Comparison of ENCODE assay signal across 1 cellular context in the genomic region with DNA sequence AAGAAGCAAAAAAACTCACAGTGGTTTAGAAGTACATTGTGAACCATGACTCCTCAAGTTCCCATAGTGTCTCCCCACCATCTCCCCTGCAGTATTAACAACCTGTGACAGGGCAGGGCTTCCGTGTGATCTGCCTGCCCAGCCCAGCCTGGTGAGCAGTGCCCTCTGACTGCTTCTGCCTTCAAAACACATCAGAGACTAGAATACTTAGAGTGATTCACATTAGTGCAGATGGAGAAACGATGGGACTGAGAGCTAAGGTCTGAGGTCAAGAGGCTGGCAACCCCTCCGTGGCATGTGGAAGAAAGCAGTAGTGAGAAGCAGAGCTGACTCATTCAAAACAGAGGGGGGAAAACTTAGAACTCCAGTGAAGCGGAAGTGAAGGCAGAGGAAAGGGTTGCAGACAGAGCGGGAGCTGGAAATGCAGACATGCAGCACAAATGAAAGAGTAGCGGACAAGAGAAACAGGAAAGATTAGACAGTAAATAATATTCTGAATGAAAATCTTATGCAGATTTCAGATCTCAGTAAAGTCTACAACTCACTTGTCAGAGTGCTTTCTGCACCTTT. TPM values are rescaled to one million over a fixed set of nuclear protein-coding genes. Genes with fewer than 3 reads are reported as not detected.
"Had no signal": no experiment of that assay in that cellular context is flagged by ENCODE, and none has a peak within 500 bp of the region (broad histone marks: within the 10 kb centered on the region; RNA-seq: fewer than 3 reads in every experiment).

No MANE protein-coding gene starts in this region.

RNA-seq across cellular contexts. Expression of a gene that starts 6.9 kb away (rescaled TPM):
- total RNA-seq: esophagus mucosa had no signal
